ENCODE assay signal across 23 cellular contexts in the genomic region with DNA sequence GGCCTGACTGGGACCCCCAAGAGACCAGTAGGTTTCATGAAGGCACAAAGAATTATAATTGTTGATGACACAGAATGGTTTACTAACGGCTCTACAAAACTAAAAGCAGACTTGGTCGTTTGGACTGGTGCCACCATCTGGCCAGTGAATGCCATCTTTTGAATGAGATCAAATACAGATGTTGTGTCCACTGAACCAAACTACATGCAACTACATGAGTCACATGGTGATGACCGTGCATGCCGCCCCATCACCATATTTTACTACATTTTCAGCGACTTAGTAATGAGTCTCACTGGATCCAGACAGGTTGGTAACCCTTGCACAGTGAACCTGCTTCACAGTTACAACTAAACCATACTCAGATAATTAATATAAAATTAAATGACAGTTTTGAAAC.
DNase-seq lines count a peak whose midpoint lies in the region; ATAC-seq and TF ChIP-seq lines count a peak whose summit lies in the region.
"Had no signal": no experiment of that assay in that cellular context is flagged by ENCODE, and none has a peak within 500 bp of the region (broad histone marks: within the 10 kb centered on the region; RNA-seq: fewer than 3 reads in every experiment).

No MANE protein-coding gene starts in this region.

- WGBS in sigmoid colon, 2 donors, result 78 to 80% methylated on average over 5 of the region's 5 CpGs
- 89% methylated on average over 5 of the region's 5 CpGs for WGBS in right cardiac atrium

- no peak for TF ChIP-seq EP300 in sigmoid colon (IDR thresholded peaks at IDR 0.05)

- no peaks in the 10 kb centered on the region for H3K79me2 ChIP-seq in GM23338 (replicated peaks; ENCODE audit: insufficient read depth)
- H3K79me2 ChIP-seq in OCI-LY1 (ENCODE audit: insufficient read depth, low read length), result no peaks in the 10 kb centered on the region
- no peaks in the 10 kb centered on the region for H3K79me2 ChIP-seq in OCI-LY7 (ENCODE audit: insufficient read depth, low read depth, low read length)

- CTCF ChIA-PET in OCI-LY7 (lab: Charles Lee; ENCODE audit: unreplicated experiment), result no interaction called here

- peak; percentile 13 to 24; a peak in 1 of 4 replicates for TF ChIP-seq CTCF in GM23338 (conservative IDR thresholded peaks at IDR 0.05; ENCODE audit: low read depth in 2 of 2)
- TF ChIP-seq CTCF in OCI-LY1 (IDR thresholded peaks at IDR 0.05; ENCODE audit: low read length), result peak; percentile 7; the same call in 1 of the 2 replicates
- no peak for TF ChIP-seq CTCF in sigmoid colon (IDR thresholded peaks at IDR 0.05)
- TF ChIP-seq CTCF in OCI-LY7 (conservative IDR thresholded peaks at IDR 0.05; ENCODE audit: low read length), result no peak

- H3K36me3 Mint-ChIP-seq in GM23338 (ENCODE audit: low read depth), result no peaks in the 10 kb centered on the region
- H3K36me3 Mint-ChIP-seq: activated naive CD8-positive, alpha-beta T cell treated with anti-CD3 and anti-CD28 coated beads for 36 hours; natural killer cell treated with Interleukin-12 subunit alpha and Interleukin-12 subunit beta and Interleukin-15 and Interleukin-18, amount 100 ng/mL, for 72 hours; type B pancreatic cell had no signal

- H3K4me1 ChIP-seq in GM23338 (ENCODE audit: insufficient read depth), result no peaks in the 10 kb centered on the region
- no peaks in the 10 kb centered on the region for H3K4me1 ChIP-seq in OCI-LY1 (ENCODE audit: insufficient read depth, low read length, severe bottlenecking)
- H3K4me1 ChIP-seq in sigmoid colon, result no peaks in the 10 kb centered on the region
- no peaks in the 10 kb centered on the region for H3K4me1 ChIP-seq in OCI-LY7 (ENCODE audit: insufficient read depth, low read length, poor library complexity, severe bottlenecking)
- H3K4me1 ChIP-seq in right cardiac atrium (ENCODE audit: control insufficient read depth, insufficient read depth, low read length), result no peaks in the 10 kb centered on the region
- H3K4me1 ChIP-seq: pancreas, SJSA1 had no signal

- H3K36me3 ChIP-seq in GM23338 (ENCODE audit: insufficient read depth) (no peaks in the 10 kb centered on the region), OCI-LY1 (ENCODE audit: insufficient read depth, low read length) (no peaks in the 10 kb centered on the region), sigmoid colon (no peaks in the 10 kb centered on the region), OCI-LY7 (ENCODE audit: insufficient read depth, low read length) (no peaks in the 10 kb centered on the region)
- H3K36me3 ChIP-seq: gastroesophageal sphincter, pancreas, SJSA1 had no signal

- intact Hi-C loops in sigmoid colon (cut with DNase I), result loop anchor here (5.0 kb wide), 1 partner anchor 803 kb away; the partner anchor contains the start of gene DIPK2A
- intact Hi-C loops in OCI-LY7 (cut with micrococcal nuclease; ENCODE audit: unreplicated experiment), result no loop called here
- intact Hi-C loops in right cardiac atrium (cut with DNase I), result no loop called here

- H3K27ac Mint-ChIP-seq in GM23338, result no peak overlapping the region
- H3K27ac Mint-ChIP-seq: activated CD4-positive, alpha-beta T cell treated with anti-CD3 and anti-CD28 coated beads, Interleukin-2, amount 10 ng/mL, durations not matched to agents 24 days and 14 days; activated naive CD8-positive, alpha-beta T cell treated with anti-CD3 and anti-CD28 coated beads for 36 hours; natural killer cell treated with Interleukin-12 subunit alpha and Interleukin-12 subunit beta and Interleukin-15 and Interleukin-18, amount 100 ng/mL, for 72 hours; T-helper 1 cell treated with Interleukin-12 subunit alpha and Interleukin-12 subunit beta and Interleukin-4 antibody, amounts not matched to agents 30 μg/mL and 1 μg/mL, for 36 hours; type B pancreatic cell had no signal

- H3K9me2 ChIP-seq in GM23338 (ENCODE audit: insufficient read depth) (peaks cover 5% of the 10 kb centered on the region), OCI-LY1 (ENCODE audit: low read depth, low read length) (no peaks in the 10 kb centered on the region), OCI-LY7 (ENCODE audit: insufficient read depth, low read length) (no peaks in the 10 kb centered on the region)

- H3K27me3 Mint-ChIP-seq in GM23338 (ENCODE audit: insufficient read depth, low read depth, poor library complexity), result peaks cover 1% of the 10 kb centered on the region
- H3K27me3 Mint-ChIP-seq: activated CD4-positive, alpha-beta T cell treated with anti-CD3 and anti-CD28 coated beads, Interleukin-2, amount 10 ng/mL, durations not matched to agents 24 days and 14 days; activated naive CD8-positive, alpha-beta T cell treated with anti-CD3 and anti-CD28 coated beads for 36 hours; natural killer cell treated with Interleukin-12 subunit alpha and Interleukin-12 subunit beta and Interleukin-15 and Interleukin-18, amount 100 ng/mL, for 72 hours; type B pancreatic cell had no signal

- H3K4me2 ChIP-seq in GM23338 (no peak overlapping the region), OCI-LY1 (ENCODE audit: low read length) (no peak overlapping the region), OCI-LY7 (ENCODE audit: low read length) (no peak overlapping the region)

- no peak overlapping the region for H3K9ac ChIP-seq in OCI-LY1 (ENCODE audit: low read length)

- no peaks in the 10 kb centered on the region for H3K9me3 Mint-ChIP-seq in GM23338
- H3K9me3 Mint-ChIP-seq: activated CD4-positive, alpha-beta T cell treated with anti-CD3 and anti-CD28 coated beads, Interleukin-2, amount 10 ng/mL, durations not matched to agents 24 days and 14 days; activated naive CD8-positive, alpha-beta T cell treated with anti-CD3 and anti-CD28 coated beads for 36 hours; type B pancreatic cell had no signal

- H3K27ac ChIP-seq in GM23338 (ENCODE audit: low read depth), result no peak overlapping the region
- H3K27ac ChIP-seq in OCI-LY1 (ENCODE audit: low read depth, low read length, poor library complexity, severe bottlenecking), result no peak overlapping the region
- H3K27ac ChIP-seq in sigmoid colon, result no peak overlapping the region
- H3K27ac ChIP-seq in OCI-LY7 (ENCODE audit: low read depth, low read length, poor library complexity, severe bottlenecking), result no peak overlapping the region
- no peak overlapping the region for H3K27ac ChIP-seq in right cardiac atrium (ENCODE audit: low read length)
- H3K27ac ChIP-seq: C4-2B, gastroesophageal sphincter, pancreas, SJSA1, VCaP had no signal

- H3F3A ChIP-seq in GM23338 (replicated peaks; ENCODE audit: low read depth), result no peaks in the 10 kb centered on the region
- H3F3A ChIP-seq in OCI-LY1 (ENCODE audit: insufficient read depth, low read length), result no peaks in the 10 kb centered on the region

- POLR2A ChIA-PET in OCI-LY7 (lab: Charles Lee), result no interaction called here

- no peak for TF ChIP-seq POLR2A in sigmoid colon (IDR thresholded peaks at IDR 0.05)

- peak; percentile 2 for DNase-seq in EL
- DNase-seq in GM23338 (ENCODE audit: low spot score), result no peak
- DNase-seq in fibroblast of peridontal ligament (ENCODE audit: extremely low read depth), result peak; percentile 87
- no peak for DNase-seq in sigmoid colon
- DNase-seq in activated gamma-delta T cell treated with Interleukin-2 at 50 U/mL for 16 hours, result no peak
- no peak for DNase-seq in OCI-LY7 (ENCODE audit: low spot score)
- DNase-seq in right cardiac atrium, result no peak
- DNase-seq: activated CD4-positive, alpha-beta T cell treated with anti-CD3 and anti-CD28 coated beads, Interleukin-2, amount 10 ng/mL, durations not matched to agents 24 days and 14 days; activated naive CD8-positive, alpha-beta T cell treated with anti-CD3 and anti-CD28 coated beads for 36 hours; cerebellar nuclear complex; erythroblast; GF-D8; NCI-H1048; NCI-H187; pancreas had no signal

- H3K4me3 ChIP-seq in GM23338, result no peak overlapping the region
- H3K4me3 ChIP-seq in OCI-LY1 (ENCODE audit: low read depth, low read length, poor library complexity, severe bottlenecking), result no peak overlapping the region
- H3K4me3 ChIP-seq in sigmoid colon, result no peak overlapping the region
- H3K4me3 ChIP-seq in OCI-LY7 (ENCODE audit: low read depth, low read length, poor library complexity, severe bottlenecking), result no peak overlapping the region
- H3K4me3 ChIP-seq in right cardiac atrium (ENCODE audit: low read length), result no peak overlapping the region
- H3K4me3 ChIP-seq: gastroesophageal sphincter, pancreas, SJSA1 had no signal

- no TSS peak for BruUV-seq in OCI-LY7 (replicated peaks; lab: Mats Ljungman, UMichigan)

- no peak overlapping the region for H3K4me3 Mint-ChIP-seq in GM23338
- H3K4me3 Mint-ChIP-seq: activated CD4-positive, alpha-beta T cell treated with anti-CD3 and anti-CD28 coated beads, Interleukin-2, amount 10 ng/mL, durations not matched to agents 24 days and 14 days; activated naive CD8-positive, alpha-beta T cell treated with anti-CD3 and anti-CD28 coated beads for 36 hours; natural killer cell treated with Interleukin-12 subunit alpha and Interleukin-12 subunit beta and Interleukin-15 and Interleukin-18, amount 100 ng/mL, for 72 hours; T-helper 1 cell treated with Interleukin-12 subunit alpha and Interleukin-12 subunit beta and Interleukin-4 antibody, amounts not matched to agents 30 μg/mL and 1 μg/mL, for 36 hours; type B pancreatic cell had no signal

- H4K20me1 ChIP-seq in GM23338 (replicated peaks; ENCODE audit: insufficient read depth) (no peaks in the 10 kb centered on the region), OCI-LY1 (ENCODE audit: insufficient read depth, low read length) (no peaks in the 10 kb centered on the region), OCI-LY7 (ENCODE audit: insufficient read depth, low read length) (no peaks in the 10 kb centered on the region)

- no peaks in the 10 kb centered on the region for H3K9me3 ChIP-seq in OCI-LY1 (ENCODE audit: low read length)
- H3K9me3 ChIP-seq in sigmoid colon, result no peaks in the 10 kb centered on the region
- H3K9me3 ChIP-seq in OCI-LY7 (ENCODE audit: low read length), result no peaks in the 10 kb centered on the region
- H3K9me3 ChIP-seq in right cardiac atrium (ENCODE audit: control insufficient read depth, low read length), result no peaks in the 10 kb centered on the region
- H3K9me3 ChIP-seq: gastroesophageal sphincter, pancreas, SJSA1 had no signal

- ATAC-seq in GM23338 (no peak), right cardiac atrium (no peak)
- ATAC-seq: gastroesophageal sphincter; natural killer cell treated with Interleukin-12 subunit alpha and Interleukin-12 subunit beta and Interleukin-15 and Interleukin-18, amount 100 ng/mL, for 72 hours; pancreas had no signal

- H3K4me1 Mint-ChIP-seq in GM23338, result no peaks in the 10 kb centered on the region
- H3K4me1 Mint-ChIP-seq: activated CD4-positive, alpha-beta T cell treated with anti-CD3 and anti-CD28 coated beads, Interleukin-2, amount 10 ng/mL, durations not matched to agents 24 days and 14 days; activated naive CD8-positive, alpha-beta T cell treated with anti-CD3 and anti-CD28 coated beads for 36 hours had no signal

- H2AFZ ChIP-seq in GM23338 (no peak overlapping the region), OCI-LY1 (ENCODE audit: low read length) (no peak overlapping the region), OCI-LY7 (ENCODE audit: low read length) (no peak overlapping the region)

- no peaks in the 10 kb centered on the region for H3K27me3 ChIP-seq in GM23338 (ENCODE audit: insufficient read depth)
- no peaks in the 10 kb centered on the region for H3K27me3 ChIP-seq in OCI-LY1 (ENCODE audit: insufficient read depth, low read length)
- no peaks in the 10 kb centered on the region for H3K27me3 ChIP-seq in sigmoid colon
- H3K27me3 ChIP-seq in right cardiac atrium (ENCODE audit: control insufficient read depth, insufficient read depth), result no peaks in the 10 kb centered on the region
- H3K27me3 ChIP-seq: gastroesophageal sphincter, pancreas, SJSA1 had no signal

Comparison
In these comparisons a context has a peak if more than half of its experiments do, and no peak if none do; other contexts are left out.
1. DNase-seq: peak in EL (single experiment) and fibroblast of peridontal ligament (single experiment); none in GM23338 (single experiment), sigmoid colon (single experiment), activated gamma-delta T cell treated with Interleukin-2 at 50 U/mL for 16 hours (single experiment), OCI-LY7 (single experiment) and right cardiac atrium (0 of 3).
2. CTCF ChIP-seq: peak in GM23338 (2 of 2) and OCI-LY1 (single experiment); none in sigmoid colon (0 of 4) and OCI-LY7 (single experiment).